24 cellular contexts compared by ENCODE assay signal in genomic region chr6:117138407-117138806, GRCh38.
"Had no signal": no experiment of that assay in that cellular context is flagged by ENCODE, and none has a peak within 500 bp of the region (broad histone marks: within the 10 kb centered on the region; RNA-seq: fewer than 3 reads in every experiment).

No MANE protein-coding gene starts in this region.

- ATAC-seq: activated naive CD4-positive, alpha-beta T cell treated with anti-CD3 and anti-CD28 coated beads, Interleukin-2, amount 50 U/mL, for 72 hours; activated T-cell treated with anti-CD3 and anti-CD28 coated beads, Interleukin-2, amount 50 U/mL, for 4 hours; esophagus mucosa; WTC11 had no signal

- H3K4me1 ChIP-seq: ascending aorta, breast epithelium had no signal

- H3K36me3 ChIP-seq: ascending aorta, breast epithelium, cardiac muscle cell had no signal

- H3K4me3 ChIP-seq: ascending aorta, breast epithelium, cardiac muscle cell, coronary artery, dorsolateral prefrontal cortex had no signal

- H3K27ac ChIP-seq: ascending aorta, breast epithelium, cardiac muscle cell, coronary artery, VCaP had no signal

- DNase-seq: activated CD4-positive, alpha-beta memory T cell treated with anti-CD3 and anti-CD28 coated beads, Interleukin-2, amount 10 ng/mL, durations not matched to agents 7 days and 5 days; activated CD4-positive, alpha-beta T cell treated with anti-CD3 and anti-CD28 coated beads for 1 hour; activated CD4-positive, alpha-beta T cell treated with anti-CD3 and anti-CD28 coated beads for 4 hours; activated CD4-positive, alpha-beta T cell treated with anti-CD3 and anti-CD28 coated beads, Interleukin-2, amount 10 ng/mL, durations not matched to agents 7 days and 5 days; activated CD4-positive, alpha-beta T cell treated with anti-CD3 and anti-CD28 coated beads, Interleukin-2, amount 50 U/mL, for 4 hours; activated CD8-positive, alpha-beta memory T cell treated with anti-CD3 and anti-CD28 coated beads, Interleukin-2, amount 50 U/mL, for 48 hours; activated effector memory CD4-positive, alpha-beta T cell treated with anti-CD3 and anti-CD28 coated beads, Interleukin-2, amount 50 U/mL, for 16 hours; activated naive CD4-positive, alpha-beta T cell treated with anti-CD3 and anti-CD28 coated beads, Interleukin-2, amount 10 ng/mL, durations not matched to agents 7 days and 5 days; activated naive CD8-positive, alpha-beta T cell treated with anti-CD3 and anti-CD28 coated beads, Interleukin-2, amount 10 ng/mL, durations not matched to agents 7 days and 5 days; activated T-cell treated with anti-CD3 and anti-CD28 coated beads, Interleukin-2, amount 50 U/mL, for 4 hours; dorsolateral prefrontal cortex; effector memory CD4-positive, alpha-beta T cell; endodermal cell; foreskin fibroblast; glutamatergic neuron; T-helper 2 cell had no signal

- H3K27me3 ChIP-seq: ascending aorta, breast epithelium, cardiac muscle cell, dorsolateral prefrontal cortex had no signal

- H3K9me3 ChIP-seq: ascending aorta, breast epithelium had no signal
